25 cellular contexts compared by ENCODE assay signal in genomic region chr9:121758693-121759092, GRCh38.
"Had no signal": no experiment of that assay in that cellular context is flagged by ENCODE, and none has a peak within 500 bp of the region (broad histone marks: within the 10 kb centered on the region; RNA-seq: fewer than 3 reads in every experiment).

No MANE protein-coding gene starts in this region.

- H3K27ac ChIP-seq: hepatocyte, lower lobe of right lung, neural progenitor cell, ovary, right atrium auricular region, skin epidermis, stomach, testis, thyroid gland, transverse colon, upper lobe of left lung, vagina had no signal

- DNase-seq: kidney glomerular epithelial cell; left cardiac atrium; lower lobe of right lung; mammary epithelial cell; mesenchymal stem cell; naive thymus-derived CD8-positive, alpha-beta T cell; ovary; stimulated activated CD4-positive, alpha-beta T cell treated with anti-CD3 and anti-CD28 coated beads, Interleukin-12 subunit alpha, Interleukin-12 subunit beta, amount 100 ng/mL, for 4 hours; stimulated activated CD4-positive, alpha-beta T cell treated with anti-CD3 and anti-CD28 coated beads, Interleukin-15, amount 100 ng/mL, for 24 hours; stimulated activated CD4-positive, alpha-beta T cell treated with anti-CD3 and anti-CD28 coated beads, Interleukin-2, amount 100 ng/mL, for 24 hours; stimulated activated CD4-positive, alpha-beta T cell treated with anti-CD3 and anti-CD28 coated beads, Interleukin-4, amount 100 ng/mL, for 1 hour; stimulated activated naive B cell treated with anti-CD40 and anti-IgM and Interleukin-4, amounts not matched to agents 10 μg/mL and 1 μg/mL and 100 μg/mL, for 72 hours; stimulated activated naive CD8-positive, alpha-beta T cell treated with anti-CD3 and anti-CD28 coated beads, Interleukin-15, Interleukin-2, amounts not matched to agents 100 U/mL and 50 U/mL, for 24 hours; stomach; testis; thyroid gland; transverse colon; upper lobe of left lung had no signal

- H3K9ac ChIP-seq: neural progenitor cell had no signal

- H2AFZ ChIP-seq: hepatocyte, neural progenitor cell had no signal

- H3K36me3 ChIP-seq: neural progenitor cell, ovary had no signal

- H3K9me3 ChIP-seq: lower lobe of right lung, ovary, right atrium auricular region, stomach, testis, thyroid gland, transverse colon, upper lobe of left lung, vagina had no signal

- H3K4me3 ChIP-seq: hepatocyte, lower lobe of right lung, neural progenitor cell, ovary, right atrium auricular region, skin epidermis, stomach, testis, thyroid gland, transverse colon, upper lobe of left lung, vagina had no signal

- H3K27me3 ChIP-seq: hepatocyte, neural progenitor cell, ovary, right atrium auricular region, stomach, testis, thyroid gland, transverse colon, upper lobe of left lung, vagina had no signal

- H3K4me2 ChIP-seq: hepatocyte, neural progenitor cell had no signal

- ATAC-seq: left cardiac atrium; left lobe of liver; lower lobe of right lung; naive thymus-derived CD8-positive, alpha-beta T cell; sciatic nerve; stimulated activated naive B cell treated with anti-CD40 and anti-IgM and Interleukin-4, amounts not matched to agents 10 μg/mL and 1 μg/mL and 100 μg/mL, for 72 hours; stimulated activated naive CD8-positive, alpha-beta T cell treated with anti-CD3 and anti-CD28 coated beads, Interleukin-15, Interleukin-2, amounts not matched to agents 100 U/mL and 50 U/mL, for 24 hours had no signal
